ENCODE assay signal across 32 cellular contexts in the genomic region with DNA sequence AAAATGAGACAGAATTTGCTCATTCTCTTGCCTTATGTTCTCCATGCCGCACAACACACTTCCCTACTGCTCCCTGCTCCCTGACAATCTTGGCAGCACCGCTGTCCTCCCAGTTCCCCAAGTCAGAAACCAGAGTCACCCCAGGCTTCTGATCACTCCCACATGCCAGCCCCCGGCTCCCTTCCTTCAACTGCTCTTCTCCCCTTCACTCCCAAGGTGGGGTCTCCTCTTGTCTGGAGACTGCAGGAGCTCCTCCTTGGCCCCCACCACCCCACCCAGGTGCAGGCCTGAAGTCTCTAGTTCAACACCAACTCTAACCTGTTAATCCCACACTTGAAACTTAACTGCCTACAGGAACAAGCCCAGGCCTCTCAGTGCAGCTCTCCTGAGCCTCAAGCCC. TPM values are rescaled to one million over a fixed set of nuclear protein-coding genes. Genes with fewer than 3 reads are reported as not detected.
DNase-seq lines count a peak whose midpoint lies in the region; ATAC-seq, FAIRE-seq and TF ChIP-seq lines count a peak whose summit lies in the region.
"Had no signal": no experiment of that assay in that cellular context is flagged by ENCODE, and none has a peak within 500 bp of the region (broad histone marks: within the 10 kb centered on the region; RNA-seq: fewer than 3 reads in every experiment).

No MANE protein-coding gene starts in this region.

- no peak overlapping the region for H3K23ac ChIP-seq in H1 (ENCODE audit: insufficient read length)

- H4K20me1 ChIP-seq in H1 (replicated peaks in 1 of 2; ENCODE audit: control insufficient read depth in 1 of 2, insufficient read depth in 2 of 2, low read length in 2 of 2), result peaks cover 10 to 15% of the 10 kb centered on the region in 2 experiments
- peaks cover 17% of the 10 kb centered on the region for H4K20me1 ChIP-seq in hepatocyte (ENCODE audit: insufficient read depth, poor library complexity, severe bottlenecking)

- peaks cover 3% of the 10 kb centered on the region for H3K4me1 Mint-ChIP-seq in activated naive CD4-positive, alpha-beta T cell treated with anti-CD3 and anti-CD28 coated beads for 36 hours (ENCODE audit: low read depth)

- ATAC-seq in sciatic nerve, result no peak
- no peak for ATAC-seq in GM18868 (IDR thresholded peaks at IDR 0.05; ENCODE audit: unreplicated experiment)
- ATAC-seq in left colon, result no peak
- ATAC-seq: A549; activated CD8-positive, alpha-beta T cell treated with anti-CD3 and anti-CD28 coated beads for 36 hours; left lobe of liver had no signal

- H3K9ac ChIP-seq in H1 (replicated peaks in 1 of 4; ENCODE audit: extremely low read depth in 1 of 4, low read depth in 3 of 4, low read length in 3 of 4), result no peak overlapping the region

- no peak for FAIRE-seq in H1 (lab: Jason Lieb, UNC)
- FAIRE-seq: A549, GM19239, RCC 7860 had no signal

- H4K8ac ChIP-seq in H1 (ENCODE audit: extremely low read depth, insufficient read depth, low read length), result 0 out of 2 replicates have a peak overlapping the region, but pooled peaks have one; percentile 36

- CTCF ChIA-PET in activated naive CD4-positive, alpha-beta T cell treated with anti-CD3 and anti-CD28 coated beads for 36 hours (lab: Charles Lee), result no interaction called here
- CTCF ChIA-PET in HEK293 (lab: Yijun Ruan, JAX) (no interaction called here), H1 (lab: Charles Lee; ENCODE audit: partially characterized antibody) (no interaction called here)

- H3K56ac ChIP-seq in H1 (replicated peaks; ENCODE audit: insufficient read length, low read depth, low read length), result no peak overlapping the region

- H2BK12ac ChIP-seq in H1 (ENCODE audit: low read depth, low read length), result no peak overlapping the region

- H3K4me3 ChIP-seq in HEK293 (ENCODE audit: low read depth, low read length), result no peak overlapping the region
- H3K4me3 ChIP-seq in H1 (ENCODE audit: extremely low read depth in 1 of 4, insufficient read depth in 2 of 4, low read depth in 3 of 4, low read length in 4 of 4), result no peak overlapping the region
- no peak overlapping the region for H3K4me3 ChIP-seq in hepatocyte
- H3K4me3 ChIP-seq: A549, cardiac muscle cell, esophagus squamous epithelium, smooth muscle cell, upper lobe of left lung had no signal

- H2AFZ ChIP-seq in H1 (ENCODE audit: low read length), result no peak overlapping the region
- no peak overlapping the region for H2AFZ ChIP-seq in hepatocyte

- H3K27me3 Mint-ChIP-seq in activated naive CD4-positive, alpha-beta T cell treated with anti-CD3 and anti-CD28 coated beads for 36 hours (ENCODE audit: low read depth), result no peaks in the 10 kb centered on the region
- H3K27me3 Mint-ChIP-seq: activated CD8-positive, alpha-beta T cell treated with anti-CD3 and anti-CD28 coated beads for 36 hours; B cell had no signal

- no peak overlapping the region for H2BK5ac ChIP-seq in H1 (ENCODE audit: low read depth, low read length)

- peaks cover 51 to 87% of the 10 kb centered on the region in 2 experiments for H3K36me3 ChIP-seq in HEK293 (ENCODE audit: control insufficient read depth in 2 of 2, insufficient read depth in 1 of 2, low read length in 2 of 2)
- peaks cover 22 to 60% (median 44%) of the 10 kb centered on the region in 4 experiments for H3K36me3 ChIP-seq in H1 (ENCODE audit: control insufficient read depth in 2 of 4, insufficient read depth in 4 of 4, low read length in 3 of 4)
- H3K36me3 ChIP-seq in hepatocyte (replicated peaks; ENCODE audit: insufficient read depth, low read depth), result no peaks in the 10 kb centered on the region

- H4K91ac ChIP-seq in H1 (replicated peaks; ENCODE audit: insufficient read length, low read length), result no peak overlapping the region

- no peaks in the 10 kb centered on the region for H3K9me2 ChIP-seq in hepatocyte (replicated peaks; ENCODE audit: insufficient read depth)

- H3K79me2 ChIP-seq in H1 (ENCODE audit: control insufficient read depth in 1 of 2, insufficient read depth in 2 of 2, low read length in 2 of 2) (peaks cover 0 to 19% of the 10 kb centered on the region in 2 experiments; a peak in 1 of 4 replicates), hepatocyte (peaks cover 53% of the 10 kb centered on the region)

- no peak overlapping the region for H3K18ac ChIP-seq in H1 (ENCODE audit: extremely low read depth, low read length)

- peak overlapping the region; percentile 9 for H3K27ac Mint-ChIP-seq in activated naive CD4-positive, alpha-beta T cell treated with anti-CD3 and anti-CD28 coated beads for 36 hours
- H3K27ac Mint-ChIP-seq: activated CD8-positive, alpha-beta T cell treated with anti-CD3 and anti-CD28 coated beads for 36 hours; B cell had no signal

- no peaks in the 10 kb centered on the region for H3K27me3 ChIP-seq in H1 (replicated peaks in 1 of 4; ENCODE audit: control insufficient read depth in 3 of 4, extremely low read depth in 1 of 4, insufficient read depth in 3 of 4, low read length in 3 of 4)
- H3K27me3 ChIP-seq in hepatocyte, result no peaks in the 10 kb centered on the region
- H3K27me3 ChIP-seq: cardiac muscle cell, esophagus squamous epithelium, upper lobe of left lung had no signal

- H3K27ac ChIP-seq in HEK293 (ENCODE audit: extremely low read depth, low read depth, low read length), result no peak overlapping the region
- H3K27ac ChIP-seq in H1 (ENCODE audit: low read depth, low read length), result no peak overlapping the region
- H3K27ac ChIP-seq in hepatocyte, result no peak overlapping the region
- H3K27ac ChIP-seq: A549, cardiac muscle cell, esophagus squamous epithelium, upper lobe of left lung had no signal

- no peak overlapping the region for H4K5ac ChIP-seq in H1 (ENCODE audit: insufficient read length, low read depth, low read length)

- TF ChIP-seq POLR2A in H1 (IDR thresholded peaks at IDR 0.05; ENCODE audit: control extremely low read depth in 1 of 2, low read depth in 2 of 2, low read length in 2 of 2), result no peak

- H3K14ac ChIP-seq in H1 (ENCODE audit: insufficient read length), result no peak overlapping the region

- peaks cover 6% of the 10 kb centered on the region for H3K79me1 ChIP-seq in H1 (ENCODE audit: low read depth, low read length)

- intact Hi-C loops in activated naive CD4-positive, alpha-beta T cell treated with anti-CD3 and anti-CD28 coated beads for 36 hours (cut with micrococcal nuclease), result no loop called here
- intact Hi-C loops in sciatic nerve (cut with DNase I), result no loop called here
- intact Hi-C loops in left colon (cut with DNase I, micrococcal nuclease), result no loop called here

- TF ChIP-seq CTCF in HEK293 (tag by site-specific recombination; IDR thresholded peaks at IDR 0.05) (no peak), H1 (IDR thresholded peaks at IDR 0.05; ENCODE audit: control extremely low read depth in 1 of 3, insufficient read depth in 1 of 3, low read depth in 1 of 3, low read length in 3 of 3) (no peak), hepatocyte (IDR thresholded peaks at IDR 0.05; ENCODE audit: poor library complexity) (no peak)

- no peak overlapping the region for H2BK120ac ChIP-seq in H1 (replicated peaks; ENCODE audit: low read depth, low read length)

- H3K9me3 Mint-ChIP-seq in activated naive CD4-positive, alpha-beta T cell treated with anti-CD3 and anti-CD28 coated beads for 36 hours, result no peaks in the 10 kb centered on the region
- H3K9me3 Mint-ChIP-seq: activated CD8-positive, alpha-beta T cell treated with anti-CD3 and anti-CD28 coated beads for 36 hours had no signal

- no peaks in the 10 kb centered on the region for H3K23me2 ChIP-seq in H1 (ENCODE audit: low read depth, low read length)

- H3K9me3 ChIP-seq in HEK293 (ENCODE audit: control insufficient read depth, insufficient read depth, low read depth, low read length), result no peaks in the 10 kb centered on the region
- H3K9me3 ChIP-seq in H1 (ENCODE audit: insufficient read depth in 2 of 2, low read depth in 1 of 2, low read length in 1 of 2), result no peaks in the 10 kb centered on the region
- H3K9me3 ChIP-seq in hepatocyte (ENCODE audit: low read depth), result no peaks in the 10 kb centered on the region
- H3K9me3 ChIP-seq: A549, esophagus squamous epithelium, upper lobe of left lung had no signal

- POLR2A ChIA-PET in HEK293 (lab: Yijun Ruan, JAX) (no interaction called here), H1 (lab: Charles Lee; ENCODE audit: partially characterized antibody) (interaction anchor here (0.6 to 7.0 kb wide), 3 partner anchors 17 to 24 kb away, joined by 3 to 36 read pairs (median 3); a partner anchor contains a TSS)

- no peak overlapping the region for H3K4ac ChIP-seq in H1 (replicated peaks; ENCODE audit: insufficient read length, low read depth, low read length)

- WGBS in H1 (ENCODE audit: extremely low coverage in 1 of 2, insufficient coverage in 1 of 2, insufficient read length in 1 of 2, insufficient replicate concordance in 2 of 2, low coverage in 1 of 2, low lambda C conversion rate in 2 of 2, missing lambda C conversion rate in 1 of 2), 2 experiments, result 94% methylated on average over 3 of the region's 3 CpGs; no CpG with 5 or more reads in 1 of the 2 experiments
- WGBS in hepatocyte (ENCODE audit: low lambda C conversion rate, missing lambda C conversion rate), result 96% methylated on average over 3 of the region's 3 CpGs

- no peak for TF ChIP-seq EP300 in H1 (IDR thresholded peaks at IDR 0.05; ENCODE audit: borderline replicate concordance in 1 of 2, low read depth in 2 of 2, low read length in 2 of 2)

- peaks cover 30% of the 10 kb centered on the region for H3K36me3 Mint-ChIP-seq in activated naive CD4-positive, alpha-beta T cell treated with anti-CD3 and anti-CD28 coated beads for 36 hours (ENCODE audit: low read depth)

- H2BK15ac ChIP-seq in H1 (ENCODE audit: low read length), result no peak overlapping the region

- no peak for TF ChIP-seq RAD21 in H1 (IDR thresholded peaks at IDR 0.05 in 1 of 2, conservative IDR thresholded peaks at IDR 0.05 in 1 of 2; ENCODE audit: low read depth in 2 of 2, low read length in 2 of 2)

- H3K4me2 ChIP-seq in H1 (ENCODE audit: insufficient read depth in 1 of 2, low read depth in 2 of 2, low read length in 2 of 2) (no peak overlapping the region), hepatocyte (no peak overlapping the region)
- H3K4me2 ChIP-seq: A549, smooth muscle cell had no signal

- H3K4me3 Mint-ChIP-seq in activated naive CD4-positive, alpha-beta T cell treated with anti-CD3 and anti-CD28 coated beads for 36 hours, result no peak overlapping the region
- H3K4me3 Mint-ChIP-seq: activated CD8-positive, alpha-beta T cell treated with anti-CD3 and anti-CD28 coated beads for 36 hours; B cell had no signal

- no peak overlapping the region for H2BK20ac ChIP-seq in H1 (ENCODE audit: low read length)

- no peak for DNase-seq in activated naive CD4-positive, alpha-beta T cell treated with anti-CD3 and anti-CD28 coated beads for 36 hours
- DNase-seq in activated naive CD4-positive, alpha-beta T cell treated with anti-CD3 and anti-CD28 coated beads, Interleukin-2, amount 50 U/mL, for 16 hours, result no peak
- DNase-seq in H1 (ENCODE audit: low read depth in 1 of 2, low spot score in 2 of 2) (no peak), sciatic nerve (ENCODE audit: low spot score) (peak; percentile 35), hepatocyte (ENCODE audit: low spot score) (no peak), left colon (no peak)
- DNase-seq: activated CD8-positive, alpha-beta T cell treated with anti-CD3 and anti-CD28 coated beads for 36 hours; activated gamma-delta T cell; amygdala; COR-L47; DMS53; esophagus squamous epithelium; foreskin melanocyte; H7; mesendoderm; NCI-H1092 treated with DMSO at 0.1 percent for 48 hours; NCI-H2029; NCI-H748 treated with DMSO at 0.1 percent for 48 hours; stimulated activated CD4-positive, alpha-beta T cell treated with anti-CD3 and anti-CD28 coated beads, Interleukin-1b, Interleukin-23, amount 100 ng/mL, for 48 hours; stimulated activated CD8-positive, alpha-beta memory T cell treated with anti-CD3 and anti-CD28 coated beads, Interleukin-4, amount 100 ng/mL, for 48 hours; substantia nigra; T-helper 1 cell; upper lobe of left lung had no signal

- no peak overlapping the region for H2AK5ac ChIP-seq in H1 (ENCODE audit: low read depth, low read length)

- H3K4me1 ChIP-seq in HEK293 (ENCODE audit: control insufficient read depth, insufficient read depth, low read length) (no peaks in the 10 kb centered on the region), H1 (replicated peaks in 1 of 4; ENCODE audit: control insufficient read depth in 3 of 4, insufficient read depth in 4 of 4, low read length in 3 of 4) (no peaks in the 10 kb centered on the region), hepatocyte (ENCODE audit: insufficient read depth) (no peaks in the 10 kb centered on the region)
- H3K4me1 ChIP-seq: upper lobe of left lung had no signal

RNA-seq across cellular contexts. Expression of a gene that starts 16.8 kb away (rescaled TPM):
- total RNA-seq in activated naive CD4-positive, alpha-beta T cell treated with anti-CD3 and anti-CD28 coated beads for 36 hours, result 10 to 100 TPM; 27.1 to 30.3 TPM
- 41.0 and 41.3 TPM in 2 replicates for total RNA-seq in H1 (2021; fragmentation: NEBNext Ultra II Directional; extraction: Animal tissue kit (Norgen Biotek cat#: 25700))
- polyA plus RNA-seq in H1 (2011; rRNA removed) (17.0 and 20.8 TPM in 2 replicates), hepatocyte (22.9 and 26.5 TPM in 2 replicates)
- polyA plus RNA-seq in H1 (2011; cell fraction: cytosol; rRNA removed), result 21.3 TPM
- 40.5 TPM for polyA plus RNA-seq in H1 (2011; cell fraction: nucleus; rRNA removed)
- 21.9 to 26.0 TPM (median 24.2 TPM) in 4 replicates for polyA plus RNA-seq in H1 (2012, experiment 1 of 2)
- 9.4 TPM for polyA plus RNA-seq in H1 (2012, experiment 2 of 2)
- polyA plus RNA-seq in H1 (2013, experiment 1 of 2), result 18.7 TPM
- polyA plus RNA-seq in H1 (2013, experiment 2 of 2), result 18.2 TPM
- 10.3 and 11.2 TPM in 2 replicates for polyA minus RNA-seq in H1 (2011; rRNA and poly(A)+ RNA removed)
- 16.2 TPM for polyA minus RNA-seq in H1 (2011; cell fraction: cytosol; rRNA and poly(A)+ RNA removed)
- polyA minus RNA-seq in H1 (2011; cell fraction: nucleus; rRNA and poly(A)+ RNA removed), result 15.7 TPM
- total RNA-seq in sciatic nerve (51.9 TPM), hepatocyte (18.6 and 20.0 TPM in 2 replicates), left colon (10 to 100 TPM; 38.3 to 44.3 TPM)

RNA-seq across cellular contexts. Expression of a gene that starts 22.4 kb away (rescaled TPM):
- total RNA-seq in activated naive CD4-positive, alpha-beta T cell treated with anti-CD3 and anti-CD28 coated beads for 36 hours, result 100 to 1,000 TPM; 127 to 140 TPM
- 127 and 138 TPM in 2 replicates for total RNA-seq in H1 (2021; fragmentation: NEBNext Ultra II Directional; extraction: Animal tissue kit (Norgen Biotek cat#: 25700))
- polyA plus RNA-seq in H1 (2011; rRNA removed) (75.1 and 149 TPM in 2 replicates), hepatocyte (155 and 181 TPM in 2 replicates)
- 130 TPM for polyA plus RNA-seq in H1 (2011; cell fraction: cytosol; rRNA removed)
- 1,038 TPM for polyA plus RNA-seq in H1 (2011; cell fraction: nucleus; rRNA removed)
- polyA plus RNA-seq in H1 (2012, experiment 1 of 2), result 104 to 148 TPM (median 127 TPM) in 4 replicates
- polyA plus RNA-seq in H1 (2012, experiment 2 of 2), result 45.6 TPM
- polyA plus RNA-seq in H1 (2013, experiment 1 of 2), result 108 TPM
- 92.0 TPM for polyA plus RNA-seq in H1 (2013, experiment 2 of 2)
- 112 and 116 TPM in 2 replicates for polyA minus RNA-seq in H1 (2011; rRNA and poly(A)+ RNA removed)
- 69.8 TPM for polyA minus RNA-seq in H1 (2011; cell fraction: cytosol; rRNA and poly(A)+ RNA removed)
- 218 TPM for polyA minus RNA-seq in H1 (2011; cell fraction: nucleus; rRNA and poly(A)+ RNA removed)
- total RNA-seq in sciatic nerve (109 TPM), hepatocyte (88.7 and 93.8 TPM in 2 replicates), left colon (10 to 100 TPM; 63.4 to 75.1 TPM)

RNA-seq across cellular contexts. Expression of a gene that starts 53.3 kb away (rescaled TPM):
- 10 to 100 TPM; 16.5 to 16.7 TPM for total RNA-seq in activated naive CD4-positive, alpha-beta T cell treated with anti-CD3 and anti-CD28 coated beads for 36 hours
- total RNA-seq in H1 (2021; fragmentation: NEBNext Ultra II Directional; extraction: Animal tissue kit (Norgen Biotek cat#: 25700)), result 33.2 and 34.4 TPM in 2 replicates
- polyA plus RNA-seq in H1 (2011; rRNA removed) (12.5 and 22.7 TPM in 2 replicates), hepatocyte (24.5 and 34.9 TPM in 2 replicates)
- 11.9 TPM for polyA plus RNA-seq in H1 (2011; cell fraction: cytosol; rRNA removed)
- 33.7 TPM for polyA plus RNA-seq in H1 (2011; cell fraction: nucleus; rRNA removed)
- polyA plus RNA-seq in H1 (2012, experiment 1 of 2), result 19.0 to 28.5 TPM (median 25.3 TPM) in 4 replicates
- polyA plus RNA-seq in H1 (2012, experiment 2 of 2), result 19.5 TPM
- polyA plus RNA-seq in H1 (2013, experiment 1 of 2), result 21.0 TPM
- polyA plus RNA-seq in H1 (2013, experiment 2 of 2), result 20.8 TPM
- 4.1 and 4.7 TPM in 2 replicates for polyA minus RNA-seq in H1 (2011; rRNA and poly(A)+ RNA removed)
- 16.7 TPM for polyA minus RNA-seq in H1 (2011; cell fraction: cytosol; rRNA and poly(A)+ RNA removed)
- polyA minus RNA-seq in H1 (2011; cell fraction: nucleus; rRNA and poly(A)+ RNA removed), result 12.7 TPM
- total RNA-seq in sciatic nerve (30.2 TPM), hepatocyte (10.6 and 18.6 TPM in 2 replicates), left colon (10 to 100 TPM; 24.5 to 24.8 TPM)
